Comparison of ENCODE assay signal across 10 cellular contexts in genomic region chr3:89114841-89115223, GRCh38. TPM values are rescaled to one million over a fixed set of nuclear protein-coding genes. Genes with fewer than 3 reads are reported as not detected.
DNase-seq lines count a peak whose midpoint lies in the region; TF ChIP-seq lines count a peak whose summit lies in the region.
"Had no signal": no experiment of that assay in that cellular context is flagged by ENCODE, and none has a peak within 500 bp of the region (broad histone marks: within the 10 kb centered on the region; RNA-seq: fewer than 3 reads in every experiment).

No MANE protein-coding gene starts in this region.

- H3K79me2 ChIP-seq in ACC112 (ENCODE audit: control insufficient read depth, insufficient read depth, low read length, unreplicated experiment) (peaks cover 24% of the 10 kb centered on the region), neural progenitor cell (ENCODE audit: low read depth) (no peaks in the 10 kb centered on the region)

- H3K4me1 ChIP-seq in ACC112 (ENCODE audit: control insufficient read depth, insufficient read depth, low read length, unreplicated experiment) (peaks cover 17% of the 10 kb centered on the region), neural progenitor cell (peaks cover 24% of the 10 kb centered on the region)

- H3K27ac Mint-ChIP-seq in endothelial cell (ENCODE audit: unreplicated experiment) (no peak overlapping the region), neural progenitor cell (peak overlapping the region; percentile 96)
- H3K27ac Mint-ChIP-seq: activated T-cell treated with anti-CD3 and anti-CD28 coated beads, Interleukin-2, amount 50 U/mL, for 72 hours had no signal

- DNase-seq in MG63 (no peak), endothelial cell (ENCODE audit: low spot score) (no peak), neural progenitor cell (ENCODE audit: low spot score) (no peak), ecto neural progenitor cell (ENCODE audit: low spot score) (no peak), germinal center (ENCODE audit: low spot score) (no peak), NCI-H1694 (lab: John Stamatoyannopoulos, UW) (no peak), retina (no peak)

- peaks cover 5% of the 10 kb centered on the region for H3K27me3 Mint-ChIP-seq in endothelial cell (ENCODE audit: unreplicated experiment)
- H3K27me3 Mint-ChIP-seq in neural progenitor cell (ENCODE audit: insufficient read depth, low read depth) = peaks cover 3% of the 10 kb centered on the region

- H3F3A ChIP-seq in neural progenitor cell (ENCODE audit: low read depth) = no peaks in the 10 kb centered on the region

- H3K4me2 ChIP-seq in neural progenitor cell = peak overlapping the region; percentile 96

- H3K4me3 Mint-ChIP-seq in endothelial cell (ENCODE audit: unreplicated experiment) = peak overlapping the region; percentile 87
- peak overlapping the region; percentile 90 for H3K4me3 Mint-ChIP-seq in neural progenitor cell

- no peaks in the 10 kb centered on the region for H3K36me3 ChIP-seq in ACC112 (ENCODE audit: insufficient read depth, low read length)
- H3K36me3 ChIP-seq in MG63 = no peaks in the 10 kb centered on the region
- H3K36me3 ChIP-seq in neural progenitor cell = no peaks in the 10 kb centered on the region

- H2AFZ ChIP-seq in ACC112 (ENCODE audit: low read length, unreplicated experiment) (peak overlapping the region; percentile 93), neural progenitor cell (replicated peaks) (peak overlapping the region; percentile 99)

- H3K4me3 ChIP-seq in ACC112 (ENCODE audit: low read depth, low read length) = peak overlapping the region; percentile 87
- peak overlapping the region; percentile 51 for H3K4me3 ChIP-seq in MG63
- H3K4me3 ChIP-seq in neural progenitor cell = peak overlapping the region; percentile 80

- TF ChIP-seq CTCF in endothelial cell (IDR thresholded peaks at IDR 0.05; ENCODE audit: unreplicated experiment) (no peak), neural progenitor cell (IDR thresholded peaks at IDR 0.05) (no peak)

- peaks cover 8% of the 10 kb centered on the region for H3K4me1 Mint-ChIP-seq in endothelial cell (ENCODE audit: unreplicated experiment)
- peaks cover 42% of the 10 kb centered on the region for H3K4me1 Mint-ChIP-seq in neural progenitor cell

- H3K9me3 ChIP-seq in MG63 (no peaks in the 10 kb centered on the region), neural progenitor cell (ENCODE audit: low read depth) (no peaks in the 10 kb centered on the region)

- H3K36me3 Mint-ChIP-seq in endothelial cell (ENCODE audit: low read depth, unreplicated experiment) (no peaks in the 10 kb centered on the region), neural progenitor cell (peaks cover 1% of the 10 kb centered on the region)

- no peak overlapping the region for H3K9ac ChIP-seq in neural progenitor cell

- no peaks in the 10 kb centered on the region for H3K27me3 ChIP-seq in ACC112 (ENCODE audit: insufficient read depth, low read length)
- peaks cover 21% of the 10 kb centered on the region for H3K27me3 ChIP-seq in MG63
- peaks cover 7% of the 10 kb centered on the region for H3K27me3 ChIP-seq in neural progenitor cell

- no peaks in the 10 kb centered on the region for H4K20me1 ChIP-seq in neural progenitor cell (ENCODE audit: low read depth)

- H3K27ac ChIP-seq in ACC112 (ENCODE audit: low read depth, low read length) = no peak overlapping the region
- H3K27ac ChIP-seq in neural progenitor cell = no peak overlapping the region
- H3K27ac ChIP-seq: HL-60 had no signal

- H3K9me3 Mint-ChIP-seq in endothelial cell (ENCODE audit: unreplicated experiment) (no peaks in the 10 kb centered on the region), neural progenitor cell (no peaks in the 10 kb centered on the region)
- H3K9me3 Mint-ChIP-seq: activated T-cell treated with anti-CD3 and anti-CD28 coated beads, Interleukin-2, amount 50 U/mL, for 72 hours had no signal

RNA-seq across cellular contexts. Expression of gene EPHA3, which starts 7.4 kb away (rescaled TPM):
- 0.30 TPM in 1 of 2 replicates, not detected in the other for total RNA-seq in MG63 (2014; rRNA removed; shearing (Covaris generic); ENCODE audit: low replicate concordance)
- total RNA-seq in endothelial cell (ENCODE audit: unreplicated experiment) = not detected
- total RNA-seq in neural progenitor cell (ENCODE audit: low replicate concordance) = 0.34 and 0.36 TPM in 2 replicates
